8 cellular contexts compared by ENCODE assay signal in genomic region chr14:56490379-56490778, GRCh38.
DNase-seq lines count a peak whose midpoint lies in the region; ATAC-seq, FAIRE-seq and TF ChIP-seq lines count a peak whose summit lies in the region.

No MANE protein-coding gene starts in this region.

- FAIRE-seq in A204.1 (lab: Jason Lieb, UNC), result peak; percentile 90
- no peak for FAIRE-seq in bronchial epithelial cell (lab: Jason Lieb, UNC)

- H3K36me3 ChIP-seq in bronchial epithelial cell (ENCODE audit: control insufficient read depth, insufficient read depth, low read length), result no peaks in the 10 kb centered on the region

- no peak for ATAC-seq in HG03469 (IDR thresholded peaks at IDR 0.05; ENCODE audit: unreplicated experiment)
- no peak for ATAC-seq in esophagus mucosa

- TF ChIP-seq CTCF in GM13977 (IDR thresholded peaks at IDR 0.05; ENCODE audit: extremely low read depth, insufficient read depth, missing control alignments), result peak; percentile 60
- TF ChIP-seq CTCF in bronchial epithelial cell (IDR thresholded peaks at IDR 0.05; ENCODE audit: insufficient read depth, low read length, severe bottlenecking), result peak; percentile 33

- H3K27me3 ChIP-seq in bronchial epithelial cell (ENCODE audit: control insufficient read depth, insufficient read depth, low read length), result no peaks in the 10 kb centered on the region

- no peak for DNase-seq in GM13977 (ENCODE audit: low spot score)
- DNase-seq in NCI-H510A (lab: John Stamatoyannopoulos, UW), result peak; percentile 21
- DNase-seq in bronchial epithelial cell (ENCODE audit: low read depth), result peak; percentile 52
- DNase-seq in medulla oblongata (ENCODE audit: extremely low spot score), result peak; percentile 49
- DNase-seq in mucosa of gallbladder (ENCODE audit: low spot score), result no peak

- H3K4me3 ChIP-seq in bronchial epithelial cell (ENCODE audit: low read depth, low read length), result no peak overlapping the region

- in situ Hi-C loops in GM13977 (cut with MboI; ENCODE audit: low pct_unique_long_range_greater_than_20kb, low sequenced_read_pairs, unreplicated experiment), result loop anchor here (25.0 kb wide), 3 partner anchors 697 to 1053 kb away; partner anchors contain the start of gene TBPL2

Comparison
In these comparisons a context has a peak if more than half of its experiments do, and no peak if none do; other contexts are left out.
1. DNase-seq: peak in NCI-H510A (single experiment), bronchial epithelial cell (single experiment) and medulla oblongata (single experiment); none in GM13977 (single experiment) and mucosa of gallbladder (single experiment).